Comparison of ENCODE assay signal across 1 cellular context in genomic region chrX:107730991-107731766, GRCh38.
TF ChIP-seq lines count a peak whose summit lies in the region.

No MANE protein-coding gene starts in this region.

TF ChIP-seq in WTC11, 78 proteins besides CTCF, POLR2A, EP300 and RAD21 (continued from another document):
- TF ChIP-seq, protein P1, sequence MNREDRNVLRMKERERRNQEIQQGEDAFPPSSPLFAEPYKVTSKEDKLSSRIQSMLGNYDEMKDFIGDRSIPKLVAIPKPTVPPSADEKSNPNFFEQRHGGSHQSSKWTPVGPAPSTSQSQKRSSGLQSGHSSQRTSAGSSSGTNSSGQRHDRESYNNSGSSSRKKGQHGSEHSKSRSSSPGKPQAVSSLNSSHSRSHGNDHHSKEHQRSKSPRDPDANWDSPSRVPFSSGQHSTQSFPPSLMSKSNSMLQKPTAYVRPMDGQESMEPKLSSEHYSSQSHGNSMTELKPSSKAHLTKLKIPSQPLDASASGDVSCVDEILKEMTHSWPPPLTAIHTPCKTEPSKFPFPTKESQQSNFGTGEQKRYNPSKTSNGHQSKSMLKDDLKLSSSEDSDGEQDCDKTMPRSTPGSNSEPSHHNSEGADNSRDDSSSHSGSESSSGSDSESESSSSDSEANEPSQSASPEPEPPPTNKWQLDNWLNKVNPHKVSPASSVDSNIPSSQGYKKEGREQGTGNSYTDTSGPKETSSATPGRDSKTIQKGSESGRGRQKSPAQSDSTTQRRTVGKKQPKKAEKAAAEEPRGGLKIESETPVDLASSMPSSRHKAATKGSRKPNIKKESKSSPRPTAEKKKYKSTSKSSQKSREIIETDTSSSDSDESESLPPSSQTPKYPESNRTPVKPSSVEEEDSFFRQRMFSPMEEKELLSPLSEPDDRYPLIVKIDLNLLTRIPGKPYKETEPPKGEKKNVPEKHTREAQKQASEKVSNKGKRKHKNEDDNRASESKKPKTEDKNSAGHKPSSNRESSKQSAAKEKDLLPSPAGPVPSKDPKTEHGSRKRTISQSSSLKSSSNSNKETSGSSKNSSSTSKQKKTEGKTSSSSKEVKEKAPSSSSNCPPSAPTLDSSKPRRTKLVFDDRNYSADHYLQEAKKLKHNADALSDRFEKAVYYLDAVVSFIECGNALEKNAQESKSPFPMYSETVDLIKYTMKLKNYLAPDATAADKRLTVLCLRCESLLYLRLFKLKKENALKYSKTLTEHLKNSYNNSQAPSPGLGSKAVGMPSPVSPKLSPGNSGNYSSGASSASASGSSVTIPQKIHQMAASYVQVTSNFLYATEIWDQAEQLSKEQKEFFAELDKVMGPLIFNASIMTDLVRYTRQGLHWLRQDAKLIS (CRISPR knock-in tag; IDR thresholded peaks at IDR 0.05; ENCODE audit: borderline replicate concordance), result no peak
- TF ChIP-seq ETV6 (CRISPR knock-in tag; IDR thresholded peaks at IDR 0.05), result no peak
- TF ChIP-seq SP1 (CRISPR knock-in tag; conservative IDR thresholded peaks at IDR 0.05), result no peak
